10 cellular contexts compared by ENCODE assay signal in genomic region chr12:106113042-106113441, GRCh38. TPM values are rescaled to one million over a fixed set of nuclear protein-coding genes. Genes with fewer than 3 reads are reported as not detected.
DNase-seq lines count a peak whose midpoint lies in the region; TF ChIP-seq lines count a peak whose summit lies in the region.
"Had no signal": no experiment of that assay in that cellular context is flagged by ENCODE, and none has a peak within 500 bp of the region (broad histone marks: within the 10 kb centered on the region; RNA-seq: fewer than 3 reads in every experiment).

No MANE protein-coding gene starts in this region.

- H3K4me2 ChIP-seq in BLaER1 treated with 17β-estradiol and CSF1 and Interleukin-3, amounts not matched to agents 10 nM and 100 nM: peak overlapping the region; percentile 60 to 95 (median 78)
- H3K4me2 ChIP-seq in osteoblast (ENCODE audit: insufficient read depth, low read length): peak overlapping the region; percentile 62

- no peaks in the 10 kb centered on the region for H3K9me3 ChIP-seq in BLaER1 treated with 17β-estradiol and CSF1 and Interleukin-3, amounts not matched to agents 10 nM and 100 nM (replicated peaks in 1 of 11)
- no peaks in the 10 kb centered on the region for H3K9me3 ChIP-seq in breast epithelium
- no peaks in the 10 kb centered on the region for H3K9me3 ChIP-seq in osteoblast (ENCODE audit: low read depth, low read length)
- H3K9me3 ChIP-seq: pancreas, SJCRH30 had no signal

- intact Hi-C loops in breast epithelium (cut with DNase I; ENCODE audit: low total_unique reads): no loop called here

- H4K20me1 ChIP-seq in BLaER1 treated with 17β-estradiol and CSF1 and Interleukin-3, amounts not matched to agents 10 nM and 100 nM: peaks cover 0 to 4% (median 0%) of the 10 kb centered on the region in 11 experiments; a peak in 2 of 22 replicates
- H4K20me1 ChIP-seq in osteoblast (ENCODE audit: insufficient read depth, low read length): peaks cover 36% of the 10 kb centered on the region

- peaks cover 71% of the 10 kb centered on the region for H3K79me2 ChIP-seq in osteoblast (ENCODE audit: insufficient read depth, low read length)

- peak overlapping the region in 10 of 11 experiments; percentile 29 to 76 (median 50); a peak in 15 of 22 replicates for H3K27ac ChIP-seq in BLaER1 treated with 17β-estradiol and CSF1 and Interleukin-3, amounts not matched to agents 10 nM and 100 nM
- H3K27ac ChIP-seq in breast epithelium: peak overlapping the region; percentile 73 to 76
- peak overlapping the region; percentile 68 for H3K27ac ChIP-seq in osteoblast (ENCODE audit: low read depth, low read length)
- H3K27ac ChIP-seq: SJCRH30 had no signal

- no peak overlapping the region for H2AFZ ChIP-seq in osteoblast (ENCODE audit: low read length)

- DNase-seq in M059J (ENCODE audit: low read depth) (peak; percentile 90), breast epithelium (ENCODE audit: low spot score in 2 of 2) (no peak), osteoblast (ENCODE audit: insufficient read length, low spot score, missing footprints) (no peak), DMS153 treated with DMSO at 0.1 percent for 48 hours (lab: John Stamatoyannopoulos, UW; ENCODE audit: unreplicated experiment) (no peak), GM19240 (ENCODE audit: insufficient read length, low spot score) (no peak), NCI-H2029 treated with DMSO at 0.1 percent for 48 hours (lab: John Stamatoyannopoulos, UW) (no peak), NCI-H2196 (lab: John Stamatoyannopoulos, UW; ENCODE audit: unreplicated experiment) (no peak)
- DNase-seq: pancreas, SJCRH30 had no signal

- H3K4me3 ChIP-seq in BLaER1 treated with 17β-estradiol and CSF1 and Interleukin-3, amounts not matched to agents 10 nM and 100 nM: peak overlapping the region in 1 of 10 experiments; percentile 7; a peak in 2 of 20 replicates
- H3K4me3 ChIP-seq in breast epithelium (no peak overlapping the region), osteoblast (ENCODE audit: insufficient read depth, low read length) (peak overlapping the region; percentile 25)
- H3K4me3 ChIP-seq: pancreas, SJCRH30 had no signal

- no peak for TF ChIP-seq POLR2A in breast epithelium (IDR thresholded peaks at IDR 0.05)

- H3K27me3 ChIP-seq in BLaER1 treated with 17β-estradiol and CSF1 and Interleukin-3, amounts not matched to agents 10 nM and 100 nM: 0 out of 22 replicates have a peak, but pooled peaks cover 0 to 7% (median 0%) of the 10 kb centered on the region in 11 experiments
- H3K27me3 ChIP-seq in breast epithelium (no peaks in the 10 kb centered on the region), osteoblast (ENCODE audit: insufficient read depth, low read length) (no peaks in the 10 kb centered on the region)
- H3K27me3 ChIP-seq: pancreas, SJCRH30 had no signal

- peak overlapping the region in 5 of 11 experiments; percentile 19 to 63 (median 43); a peak in 7 of 22 replicates for H3K9ac ChIP-seq in BLaER1 treated with 17β-estradiol and CSF1 and Interleukin-3, amounts not matched to agents 10 nM and 100 nM

- peaks cover 18 to 44% (median 21%) of the 10 kb centered on the region in 10 experiments for H3K4me1 ChIP-seq in BLaER1 treated with 17β-estradiol and CSF1 and Interleukin-3, amounts not matched to agents 10 nM and 100 nM
- H3K4me1 ChIP-seq in breast epithelium (peaks cover 0 to 11% of the 10 kb centered on the region in 2 donors), osteoblast (ENCODE audit: insufficient read depth, low read length) (peaks cover 38% of the 10 kb centered on the region)

- no peak for TF ChIP-seq CTCF in breast epithelium (IDR thresholded peaks at IDR 0.05)
- no peak for TF ChIP-seq CTCF in osteoblast (IDR thresholded peaks at IDR 0.05; ENCODE audit: extremely low read depth, low read depth, low read length)

- H3K36me3 ChIP-seq in BLaER1 treated with 17β-estradiol and CSF1 and Interleukin-3, amounts not matched to agents 10 nM and 100 nM: no peaks in the 10 kb centered on the region
- H3K36me3 ChIP-seq in breast epithelium (no peaks in the 10 kb centered on the region), osteoblast (ENCODE audit: insufficient read depth, low read length) (no peaks in the 10 kb centered on the region)
- H3K36me3 ChIP-seq: pancreas, SJCRH30 had no signal

RNA-seq across cellular contexts. Expression of gene NUAK1, which starts 25.7 kb away (rescaled TPM):
- 13.0 and 14.9 TPM in 2 replicates for total RNA-seq in M059J (2014; rRNA removed; shearing (Covaris generic))
- 10 to 100 TPM in 2 of 3 donors, 1 to 10 TPM in 1; 6.0 to 20.2 (median 13.1) TPM for total RNA-seq in breast epithelium
- 17.1 and 21.7 TPM in 2 replicates for total RNA-seq in osteoblast
